Comparison of ENCODE assay signal across 8 cellular contexts in the genomic region with DNA sequence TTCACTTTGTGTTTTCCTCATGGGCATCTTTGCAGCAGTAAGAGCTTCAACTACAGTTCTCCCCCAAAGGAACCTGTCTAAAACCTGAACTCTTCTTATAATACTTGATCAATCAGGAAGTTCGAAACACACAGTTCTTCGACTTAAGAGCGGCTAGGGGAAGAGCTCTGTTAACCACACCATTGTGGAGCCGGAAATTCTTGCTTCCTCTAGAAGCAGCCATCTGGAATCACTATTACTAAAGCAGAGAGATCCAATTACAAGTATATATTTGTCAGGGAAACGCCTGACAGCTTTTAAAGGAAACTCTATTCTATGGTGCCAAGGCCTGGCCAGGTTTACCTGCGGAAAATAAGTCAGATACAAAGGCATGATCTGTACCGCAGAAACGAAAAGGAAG.
DNase-seq lines count a peak whose midpoint lies in the region; ATAC-seq and TF ChIP-seq lines count a peak whose summit lies in the region.

No MANE protein-coding gene starts in this region.

- H3K36me3 Mint-ChIP-seq in endothelial cell (ENCODE audit: low read depth, unreplicated experiment) = no peaks in the 10 kb centered on the region
- peaks cover 3 to 4% of the 10 kb centered on the region in 2 donors for H3K36me3 Mint-ChIP-seq in stimulated activated naive B cell treated with anti-CD40 and anti-IgM and Interleukin-4, amounts not matched to agents 10 μg/mL and 1 μg/mL and 100 μg/mL, for 72 hours

- no peak overlapping the region for H3K4me3 ChIP-seq in right atrium auricular region

- H3K36me3 ChIP-seq in right atrium auricular region = no peaks in the 10 kb centered on the region

- no peak for DNase-seq in Right ventricle myocardium superior
- no peak for DNase-seq in right atrium auricular region (ENCODE audit: low spot score)
- peak; percentile 60 for DNase-seq in NOMO-1 treated with DMSO at 0.1 percent for 48 hours (lab: John Stamatoyannopoulos, UW; ENCODE audit: unreplicated experiment)
- peak; percentile 26 for DNase-seq in endothelial cell (ENCODE audit: low spot score)
- peak; percentile 22 for DNase-seq in stimulated activated naive B cell treated with anti-CD40 and anti-IgM and Interleukin-4, amounts not matched to agents 10 μg/mL and 1 μg/mL and 100 μg/mL, for 72 hours
- no peak for DNase-seq in substantia nigra (lab: John Stamatoyannopoulos, UW)
- no peak for DNase-seq in LoVo (ENCODE audit: low spot score)

- intact Hi-C loops in Right ventricle myocardium superior (cut with DNase I) = no loop called here

- peak overlapping the region; percentile 98 for H3K27ac Mint-ChIP-seq in endothelial cell (ENCODE audit: unreplicated experiment)
- no peak overlapping the region for H3K27ac Mint-ChIP-seq in stimulated activated naive B cell treated with anti-CD40 and anti-IgM and Interleukin-4, amounts not matched to agents 10 μg/mL and 1 μg/mL and 100 μg/mL, for 72 hours

- H3K27ac ChIP-seq in right atrium auricular region (no peak overlapping the region), substantia nigra (ENCODE audit: low read depth, low read length, poor library complexity, severe bottlenecking) (no peak overlapping the region)

- no peaks in the 10 kb centered on the region for H3K27me3 ChIP-seq in right atrium auricular region

- ATAC-seq in Right ventricle myocardium superior (ENCODE audit: poor library complexity) = peak; percentile 51
- peak; percentile 91 for ATAC-seq in HG03064 (IDR thresholded peaks at IDR 0.05; ENCODE audit: low read depth, unreplicated experiment)
- ATAC-seq in stimulated activated naive B cell treated with anti-CD40 and anti-IgM and Interleukin-4, amounts not matched to agents 10 μg/mL and 1 μg/mL and 100 μg/mL, for 72 hours (replicated peaks) = peak; percentile 90 to 97

- H3K9me3 Mint-ChIP-seq in endothelial cell (ENCODE audit: unreplicated experiment) = peaks cover 6% of the 10 kb centered on the region
- H3K9me3 Mint-ChIP-seq in stimulated activated naive B cell treated with anti-CD40 and anti-IgM and Interleukin-4, amounts not matched to agents 10 μg/mL and 1 μg/mL and 100 μg/mL, for 72 hours = peaks cover 0 to 11% of the 10 kb centered on the region in 2 donors

- H3K9me3 ChIP-seq in right atrium auricular region = no peaks in the 10 kb centered on the region

- no peak overlapping the region for H3K4me3 Mint-ChIP-seq in endothelial cell (ENCODE audit: unreplicated experiment)
- H3K4me3 Mint-ChIP-seq in stimulated activated naive B cell treated with anti-CD40 and anti-IgM and Interleukin-4, amounts not matched to agents 10 μg/mL and 1 μg/mL and 100 μg/mL, for 72 hours = peak overlapping the region; percentile 41 to 63

- TF ChIP-seq CTCF in right atrium auricular region (IDR thresholded peaks at IDR 0.05) (no peak), endothelial cell (IDR thresholded peaks at IDR 0.05; ENCODE audit: unreplicated experiment) (no peak)

- peaks cover 18% of the 10 kb centered on the region for H3K4me1 Mint-ChIP-seq in endothelial cell (ENCODE audit: unreplicated experiment)
- H3K4me1 Mint-ChIP-seq in stimulated activated naive B cell treated with anti-CD40 and anti-IgM and Interleukin-4, amounts not matched to agents 10 μg/mL and 1 μg/mL and 100 μg/mL, for 72 hours = peaks cover 13 to 34% of the 10 kb centered on the region in 2 donors

- peaks cover 0 to 7% of the 10 kb centered on the region in 2 donors for H3K4me1 ChIP-seq in right atrium auricular region

- H3K27me3 Mint-ChIP-seq in endothelial cell (ENCODE audit: unreplicated experiment) = no peaks in the 10 kb centered on the region
- no peaks in the 10 kb centered on the region for H3K27me3 Mint-ChIP-seq in stimulated activated naive B cell treated with anti-CD40 and anti-IgM and Interleukin-4, amounts not matched to agents 10 μg/mL and 1 μg/mL and 100 μg/mL, for 72 hours

Comparison
In these comparisons a context has a peak if more than half of its experiments do, and no peak if none do; other contexts are left out.
1. DNase-seq: peak in NOMO-1 treated with DMSO at 0.1 percent for 48 hours (single experiment), endothelial cell (single experiment) and stimulated activated naive B cell treated with anti-CD40 and anti-IgM and Interleukin-4, amounts not matched to agents 10 μg/mL and 1 μg/mL and 100 μg/mL, for 72 hours (single experiment); none in Right ventricle myocardium superior (single experiment), right atrium auricular region (single experiment), substantia nigra (0 of 49) and LoVo (single experiment).
2. Peak in every context shown above with its lines, with median percentiles within 50 percentile points of each other: ATAC-seq.